8 cellular contexts compared by ENCODE assay signal in the genomic region with DNA sequence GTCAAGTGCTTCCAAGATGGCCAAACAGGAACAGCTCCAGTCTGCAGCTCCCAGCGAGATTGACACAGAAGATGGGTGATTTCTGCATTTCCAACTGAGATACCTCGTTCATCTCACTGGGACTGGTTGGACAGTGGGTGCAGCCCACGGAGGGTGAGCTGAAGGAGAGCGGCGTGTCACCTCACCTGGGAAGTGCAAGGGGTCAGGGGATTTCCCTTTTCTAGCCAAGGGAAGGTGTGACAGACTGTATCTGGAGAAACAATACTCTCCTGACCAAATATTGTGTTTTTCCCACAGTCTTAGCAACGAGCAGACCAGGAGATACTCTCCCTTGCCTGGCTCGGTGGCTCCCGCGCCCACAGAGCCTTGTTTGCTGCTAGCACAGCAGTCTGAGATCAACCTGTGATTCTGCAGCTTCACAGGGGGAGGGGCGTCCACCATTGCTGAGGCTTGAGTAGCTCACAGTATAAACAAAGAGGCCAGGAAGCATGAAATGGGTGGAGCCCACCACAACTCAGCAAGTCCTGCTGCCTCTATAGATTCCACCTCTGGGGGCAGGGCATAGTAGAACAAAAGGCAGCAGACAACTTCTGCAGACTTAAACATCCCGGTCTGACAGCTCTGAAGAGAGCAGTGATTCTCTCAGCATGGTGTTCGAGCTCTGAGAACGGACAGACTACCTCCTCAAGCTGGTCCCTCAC.
DNase-seq lines count a peak whose midpoint lies in the region; ATAC-seq lines count a peak whose summit lies in the region.

No MANE protein-coding gene starts in this region.

- peaks cover 9% of the 10 kb centered on the region for H3K36me3 Mint-ChIP-seq in activated naive CD4-positive, alpha-beta T cell treated with anti-CD3 and anti-CD28 coated beads, Interleukin-2, amount 10 ng/mL, durations not matched to agents 7 days and 5 days

- peaks cover 25% of the 10 kb centered on the region for H3K4me1 Mint-ChIP-seq in activated naive CD4-positive, alpha-beta T cell treated with anti-CD3 and anti-CD28 coated beads, Interleukin-2, amount 10 ng/mL, durations not matched to agents 7 days and 5 days

- H3K4me3 Mint-ChIP-seq in activated naive CD4-positive, alpha-beta T cell treated with anti-CD3 and anti-CD28 coated beads, Interleukin-2, amount 10 ng/mL, durations not matched to agents 7 days and 5 days: peak overlapping the region; percentile 64

- peak overlapping the region; percentile 89 for H3K27ac Mint-ChIP-seq in activated naive CD4-positive, alpha-beta T cell treated with anti-CD3 and anti-CD28 coated beads, Interleukin-2, amount 10 ng/mL, durations not matched to agents 7 days and 5 days

- CTCF ChIA-PET in activated naive CD4-positive, alpha-beta T cell treated with anti-CD3 and anti-CD28 coated beads, Interleukin-2, amount 10 ng/mL, durations not matched to agents 7 days and 5 days (lab: Charles Lee): interaction anchor here (1.1 kb wide), 1 partner anchor 12 kb away, joined by 3 read pairs; no protein-coding TSS in a partner anchor

- H3K9me3 Mint-ChIP-seq in activated naive CD4-positive, alpha-beta T cell treated with anti-CD3 and anti-CD28 coated beads, Interleukin-2, amount 10 ng/mL, durations not matched to agents 7 days and 5 days: peaks cover 23% of the 10 kb centered on the region

- peaks cover 3% of the 10 kb centered on the region for H3K27me3 Mint-ChIP-seq in activated naive CD4-positive, alpha-beta T cell treated with anti-CD3 and anti-CD28 coated beads, Interleukin-2, amount 10 ng/mL, durations not matched to agents 7 days and 5 days

- ATAC-seq in HG03108 (IDR thresholded peaks at IDR 0.05; ENCODE audit: unreplicated experiment): no peak
- no peak for ATAC-seq in HG02981 (IDR thresholded peaks at IDR 0.05; ENCODE audit: unreplicated experiment)

- DNase-seq in DMS53 treated with DMSO at 0.1 percent for 48 hours (lab: John Stamatoyannopoulos, UW; ENCODE audit: unreplicated experiment) (peak; percentile 0), T follicular helper cell (ENCODE audit: low read depth) (peak; percentile 58), retina (peak; percentile 8), inferior parietal cortex (ENCODE audit: extremely low spot score) (no peak), HuH-7.5 (ENCODE audit: low spot score) (no peak)
- peak; percentile 90 for DNase-seq in activated naive CD4-positive, alpha-beta T cell treated with anti-CD3 and anti-CD28 coated beads, Interleukin-2, amount 10 ng/mL, durations not matched to agents 7 days and 5 days

Comparison
In these comparisons a context has a peak if more than half of its experiments do, and no peak if none do; other contexts are left out.
1. DNase-seq: peak in DMS53 treated with DMSO at 0.1 percent for 48 hours (single experiment), T follicular helper cell (single experiment), activated naive CD4-positive, alpha-beta T cell treated with anti-CD3 and anti-CD28 coated beads, Interleukin-2, amount 10 ng/mL, durations not matched to agents 7 days and 5 days (single experiment) and retina (single experiment); none in inferior parietal cortex (single experiment) and HuH-7.5 (single experiment).